Comparison of ENCODE assay signal across 9 cellular contexts in the genomic region with DNA sequence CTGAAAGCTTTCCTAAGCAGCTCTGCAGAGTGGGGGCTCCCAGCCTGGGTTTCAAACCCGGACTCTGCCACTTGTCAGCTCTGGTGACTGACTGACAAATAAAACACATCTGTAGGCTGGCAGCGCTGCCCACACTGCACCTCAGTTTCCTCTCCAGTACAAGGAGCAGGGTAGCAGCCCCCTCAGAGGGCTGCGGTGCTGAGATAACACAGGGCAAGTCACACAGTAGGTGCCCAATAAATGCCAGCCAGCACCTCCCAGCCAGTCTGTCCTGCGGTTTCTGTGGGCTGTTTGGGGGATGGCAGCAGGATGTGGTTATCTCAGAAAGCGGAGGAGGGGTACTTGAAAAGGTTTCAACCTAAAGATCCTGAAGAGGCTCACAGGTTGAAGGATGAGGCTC. TPM values are rescaled to one million over a fixed set of nuclear protein-coding genes. Genes with fewer than 3 reads are reported as not detected.
DNase-seq lines count a peak whose midpoint lies in the region; ATAC-seq and TF ChIP-seq lines count a peak whose summit lies in the region.
"Had no signal": no experiment of that assay in that cellular context is flagged by ENCODE, and none has a peak within 500 bp of the region (broad histone marks: within the 10 kb centered on the region; RNA-seq: fewer than 3 reads in every experiment).

No MANE protein-coding gene starts in this region.

- peaks cover 91% of the 10 kb centered on the region for H3K27me3 Mint-ChIP-seq in stimulated activated naive CD8-positive, alpha-beta T cell treated with anti-CD3 and anti-CD28 coated beads, Interleukin-15, amount 100 ng/mL, for 72 hours

- peak; percentile 77 for ATAC-seq in stimulated activated naive CD8-positive, alpha-beta T cell treated with anti-CD3 and anti-CD28 coated beads, Interleukin-15, amount 100 ng/mL, for 72 hours
- no peak for ATAC-seq in GM21390 (IDR thresholded peaks at IDR 0.05; ENCODE audit: unreplicated experiment)
- no peak for ATAC-seq in GM19467 (IDR thresholded peaks at IDR 0.05; ENCODE audit: unreplicated experiment)

- TF ChIP-seq CTCF in epithelial cell of proximal tubule (conservative IDR thresholded peaks at IDR 0.05; ENCODE audit: low read depth, low read length): no peak

- H3K4me3 Mint-ChIP-seq in stimulated activated naive CD8-positive, alpha-beta T cell treated with anti-CD3 and anti-CD28 coated beads, Interleukin-15, amount 100 ng/mL, for 72 hours: peak overlapping the region; percentile 38 to 65

- peaks cover 46% of the 10 kb centered on the region for H3K4me1 Mint-ChIP-seq in stimulated activated naive CD8-positive, alpha-beta T cell treated with anti-CD3 and anti-CD28 coated beads, Interleukin-15, amount 100 ng/mL, for 72 hours

- peak overlapping the region in 1 of 2 donors; percentile 90 for H3K27ac Mint-ChIP-seq in stimulated activated naive CD8-positive, alpha-beta T cell treated with anti-CD3 and anti-CD28 coated beads, Interleukin-15, amount 100 ng/mL, for 72 hours

- H3K9me3 Mint-ChIP-seq in stimulated activated naive CD8-positive, alpha-beta T cell treated with anti-CD3 and anti-CD28 coated beads, Interleukin-15, amount 100 ng/mL, for 72 hours: no peaks in the 10 kb centered on the region

- DNase-seq in activated gamma-delta T cell treated with Interleukin-2 at 50 U/mL for 16 hours (peak; percentile 24), activated gamma-delta T cell (lab: John Stamatoyannopoulos, UW) (no peak), epithelial cell of proximal tubule (ENCODE audit: low read depth) (no peak), NCI-H2081 treated with DMSO at 0.1 percent for 48 hours (lab: John Stamatoyannopoulos, UW) (no peak)
- peak; percentile 77 for DNase-seq in activated CD8-positive, alpha-beta memory T cell treated with anti-CD3 and anti-CD28 coated beads for 24 hours
- peak; percentile 37 to 65 for DNase-seq in stimulated activated naive CD8-positive, alpha-beta T cell treated with anti-CD3 and anti-CD28 coated beads, Interleukin-15, amount 100 ng/mL, for 72 hours

- H3K4me3 ChIP-seq in epithelial cell of proximal tubule (ENCODE audit: low read depth, low read length): peak overlapping the region; percentile 56

RNA-seq across cellular contexts. Expression of a gene that starts 1.5 kb away (rescaled TPM):
- total RNA-seq in epithelial cell of proximal tubule: 0.43 and 0.58 TPM in 2 replicates

RNA-seq across cellular contexts. Expression of a gene that starts 32.2 kb away (rescaled TPM):
- total RNA-seq in epithelial cell of proximal tubule: 51.4 and 86.8 TPM in 2 replicates

RNA-seq across cellular contexts. Expression of a gene that starts 49.3 kb away (rescaled TPM):
- total RNA-seq in epithelial cell of proximal tubule: not detected in 2 replicates
- total RNA-seq: prostate gland had no signal

Comparison
In these comparisons a context has a peak if more than half of its experiments do, and no peak if none do; other contexts are left out.
1. DNase-seq: peak in activated gamma-delta T cell treated with Interleukin-2 at 50 U/mL for 16 hours (single experiment), activated CD8-positive, alpha-beta memory T cell treated with anti-CD3 and anti-CD28 coated beads for 24 hours (single experiment) and stimulated activated naive CD8-positive, alpha-beta T cell treated with anti-CD3 and anti-CD28 coated beads, Interleukin-15, amount 100 ng/mL, for 72 hours (2 of 2); none in activated gamma-delta T cell (single experiment), epithelial cell of proximal tubule (single experiment) and NCI-H2081 treated with DMSO at 0.1 percent for 48 hours (single experiment).